In genomic region chr10:87101996-87102395, GRCh38 we compare ENCODE assay signal across 10 cellular contexts.
"Had no signal": no experiment of that assay in that cellular context is flagged by ENCODE, and none has a peak within 500 bp of the region (broad histone marks: within the 10 kb centered on the region; RNA-seq: fewer than 3 reads in every experiment).

No MANE protein-coding gene starts in this region.

- H3K27me3 Mint-ChIP-seq: IgD-negative memory B cell had no signal

- H3K27ac ChIP-seq: GM23248, HL-60 had no signal

- H3K9me3 Mint-ChIP-seq: HFFc6, IgD-negative memory B cell had no signal

- H3K4me1 ChIP-seq: HAP-1 had no signal

- H2AFZ ChIP-seq: GM23248 had no signal

- ATAC-seq: HCT116, HepG2 had no signal

- FAIRE-seq: HepG2 had no signal

- DNase-seq: GM23248, GOT3, H7, HFFc6, KBM-7 had no signal

- H3K9ac ChIP-seq: GM23248 had no signal

- H3K27ac Mint-ChIP-seq: HFFc6, IgD-negative memory B cell had no signal

- H3K4me3 ChIP-seq: GM23248, HAP-1 had no signal

- H3K9me3 ChIP-seq: HAP-1 had no signal

- H3K4me3 Mint-ChIP-seq: HFFc6, IgD-negative memory B cell had no signal
